ENCODE assay signal across 30 cellular contexts in genomic region chr3:150861851-150862250, GRCh38. TPM values are rescaled to one million over a fixed set of nuclear protein-coding genes. Genes with fewer than 3 reads are reported as not detected.
"Had no signal": no experiment of that assay in that cellular context is flagged by ENCODE, and none has a peak within 500 bp of the region (broad histone marks: within the 10 kb centered on the region; RNA-seq: fewer than 3 reads in every experiment).

No MANE protein-coding gene starts in this region.

- DNase-seq: activated CD4-positive, alpha-beta memory T cell treated with anti-CD3 and anti-CD28 coated beads for 36 hours; activated CD4-positive, alpha-beta T cell treated with anti-CD3 and anti-CD28 coated beads for 36 hours; activated CD4-positive, alpha-beta T cell treated with anti-CD3 and anti-CD28 coated beads, Interleukin-2, amount 10 ng/mL, durations not matched to agents 24 days and 14 days; activated CD4-positive, CD25-positive, alpha-beta regulatory T cell; activated CD4-positive, CD25-positive, alpha-beta regulatory T cell treated with anti-CD3 and anti-CD28 coated beads, Interleukin-2, amount 50 U/mL, for 72 hours; activated CD8-positive, alpha-beta memory T cell treated with anti-CD3 and anti-CD28 coated beads, Interleukin-2, amount 10 ng/mL, durations not matched to agents 7 days and 5 days; activated CD8-positive, alpha-beta memory T cell treated with anti-CD3 and anti-CD28 coated beads, Interleukin-2, amount 50 U/mL, for 4 hours; activated CD8-positive, alpha-beta T cell treated with anti-CD3 and anti-CD28 coated beads, Interleukin-2, amount 10 ng/mL, durations not matched to agents 7 days and 5 days; activated effector memory CD4-positive, alpha-beta T cell treated with anti-CD3 and anti-CD28 coated beads, Interleukin-2, amount 50 U/mL, for 16 hours; activated naive CD4-positive, alpha-beta T cell treated with anti-CD3 and anti-CD28 coated beads for 36 hours; activated naive CD8-positive, alpha-beta T cell treated with anti-CD3 and anti-CD28 coated beads for 36 hours; activated naive CD8-positive, alpha-beta T cell treated with anti-CD3 and anti-CD28 coated beads, Interleukin-2, amount 50 U/mL, for 24 hours; activated T-cell treated with anti-CD3 and anti-CD28 coated beads, Interleukin-2, amount 50 U/mL, for 1 hour; activated T-cell treated with anti-CD3 and anti-CD28 coated beads, Interleukin-2, amount 50 U/mL, for 48 hours; adrenal gland; amygdala; aorta; body of pancreas; caudate nucleus; cortex of kidney; dermis blood vessel endothelial cell; effector CD4-positive, alpha-beta T cell; effector memory CD8-positive, alpha-beta T cell; erythroblast; foreskin keratinocyte; gastrocnemius medialis; glutamatergic neuron; heart left ventricle; T-helper 2 cell had no signal

- H3K9me3 ChIP-seq: adrenal gland, body of pancreas, esophagus muscularis mucosa, gastrocnemius medialis, heart left ventricle had no signal

- H3K27me3 ChIP-seq: adrenal gland, body of pancreas, gastrocnemius medialis, heart left ventricle had no signal

- ATAC-seq: activated CD4-positive, alpha-beta T cell treated with anti-CD3 and anti-CD28 coated beads for 36 hours; activated CD8-positive, alpha-beta memory T cell treated with anti-CD3 and anti-CD28 coated beads, Interleukin-2, amount 10 ng/mL, durations not matched to agents 7 days and 5 days; activated CD8-positive, alpha-beta T cell treated with anti-CD3 and anti-CD28 coated beads, Interleukin-2, amount 10 ng/mL, durations not matched to agents 7 days and 5 days; activated naive CD8-positive, alpha-beta T cell treated with anti-CD3 and anti-CD28 coated beads, Interleukin-2, amount 50 U/mL, for 24 hours; body of pancreas; effector memory CD8-positive, alpha-beta T cell; foreskin keratinocyte; gastrocnemius medialis; heart left ventricle had no signal

- H3K4me1 ChIP-seq: adrenal gland, esophagus muscularis mucosa, foreskin keratinocyte, gastrocnemius medialis had no signal

- H3K4me3 ChIP-seq: adrenal gland, body of pancreas, esophagus muscularis mucosa, gastrocnemius medialis, heart left ventricle had no signal

- H3K36me3 ChIP-seq: adrenal gland, esophagus muscularis mucosa, gastrocnemius medialis, heart left ventricle had no signal

- H3K27ac ChIP-seq: adrenal gland, body of pancreas, esophagus muscularis mucosa, foreskin keratinocyte, gastrocnemius medialis, heart left ventricle had no signal

RNA-seq across cellular contexts. Expression of gene MINDY4B, which starts 43.4 kb away (rescaled TPM):
- polyA plus RNA-seq: aorta, foreskin keratinocyte, heart left ventricle had no signal
